Comparison of ENCODE assay signal across 20 cellular contexts in genomic region chr4:18421519-18421918, GRCh38.
"Had no signal": no experiment of that assay in that cellular context is flagged by ENCODE, and none has a peak within 500 bp of the region (broad histone marks: within the 10 kb centered on the region; RNA-seq: fewer than 3 reads in every experiment).

No MANE protein-coding gene starts in this region.

- H3K27ac ChIP-seq: HL-60, PC-9, Peyer's patch, SJSA1, SK-N-MC had no signal

- H3K4me1 ChIP-seq: Peyer's patch, SJSA1 had no signal

- H3K4me3 ChIP-seq: PC-9, Peyer's patch, SJSA1, SK-N-MC had no signal

- H3K27me3 ChIP-seq: Peyer's patch, SJSA1 had no signal

- H3K9me3 ChIP-seq: Peyer's patch had no signal

- H3K4me1 Mint-ChIP-seq: IgD-negative memory B cell had no signal

- H3K36me3 ChIP-seq: Peyer's patch, SJSA1 had no signal

- H3K36me3 Mint-ChIP-seq: IgD-negative memory B cell had no signal

- H3K27ac Mint-ChIP-seq: IgD-negative memory B cell had no signal

- DNase-seq: KBM-7, MV-4-11, NCI-H1092 treated with DMSO at 0.1 percent for 48 hours, NCI-H1436, NCI-H187 treated with DMSO at 0.1 percent for 48 hours, NCI-H2029 treated with DMSO at 0.1 percent for 48 hours, NCI-H2171 treated with DMSO at 0.1 percent for 48 hours, NCI-H345, NCI-H446 treated with DMSO at 0.1 percent for 48 hours, NCI-H510A treated with DMSO at 0.1 percent for 48 hours, NCI-H526 treated with DMSO at 0.1 percent for 48 hours, OCI-M1, PC-9, Peyer's patch, Right ventricle myocardium superior, SIG-M5 had no signal

- H3K4me3 Mint-ChIP-seq: IgD-negative memory B cell had no signal

- H3K27me3 Mint-ChIP-seq: IgD-negative memory B cell had no signal
